ENCODE assay signal across 27 cellular contexts in genomic region chr15:80895091-80895490, GRCh38.
"Had no signal": no experiment of that assay in that cellular context is flagged by ENCODE, and none has a peak within 500 bp of the region (broad histone marks: within the 10 kb centered on the region; RNA-seq: fewer than 3 reads in every experiment).

No MANE protein-coding gene starts in this region.

- H3K36me3 ChIP-seq: heart right ventricle, neural progenitor cell, neutrophil, ovary had no signal

- H2AFZ ChIP-seq: hepatocyte, neural progenitor cell had no signal

- H3K79me2 ChIP-seq: hepatocyte had no signal

- H3K4me1 Mint-ChIP-seq: neural progenitor cell; stimulated activated naive B cell treated with anti-CD40 and anti-IgM and Interleukin-4, amounts not matched to agents 10 μg/mL and 1 μg/mL and 100 μg/mL, for 72 hours had no signal

- H3K4me1 ChIP-seq: neural progenitor cell, stomach, upper lobe of right lung had no signal

- H3K27me3 Mint-ChIP-seq: naive thymus-derived CD8-positive, alpha-beta T cell; stimulated activated naive B cell treated with anti-CD40 and anti-IgM and Interleukin-4, amounts not matched to agents 10 μg/mL and 1 μg/mL and 100 μg/mL, for 72 hours had no signal

- H3K27ac Mint-ChIP-seq: mesothelial cell of epicardium; nephron; neural progenitor cell; progenitor cell of endocrine pancreas; stimulated activated naive B cell treated with anti-CD40 and anti-IgM and Interleukin-4, amounts not matched to agents 10 μg/mL and 1 μg/mL and 100 μg/mL, for 72 hours had no signal

- H3K4me2 ChIP-seq: hepatocyte, neural progenitor cell had no signal

- DNase-seq: glutamatergic neuron; heart right ventricle; islet precursor cell; mesendoderm; naive thymus-derived CD8-positive, alpha-beta T cell; occipital lobe; ovary; stimulated activated CD4-positive, alpha-beta T cell treated with anti-CD3 and anti-CD28 coated beads, Interleukin-12 subunit alpha, Interleukin-12 subunit beta, amount 100 ng/mL, for 4 hours; stimulated activated CD4-positive, alpha-beta T cell treated with anti-CD3 and anti-CD28 coated beads, Interleukin-15, amount 100 ng/mL, for 24 hours; stimulated activated CD4-positive, alpha-beta T cell treated with anti-CD3 and anti-CD28 coated beads, Interleukin-2, amount 100 ng/mL, for 24 hours; stimulated activated CD4-positive, alpha-beta T cell treated with anti-CD3 and anti-CD28 coated beads, Interleukin-4, amount 100 ng/mL, for 1 hour; stimulated activated naive B cell treated with anti-CD40 and anti-IgM and Interleukin-4, amounts not matched to agents 10 μg/mL and 1 μg/mL and 100 μg/mL, for 72 hours; stimulated activated naive CD8-positive, alpha-beta T cell treated with anti-CD3 and anti-CD28 coated beads, Interleukin-15, Interleukin-2, amounts not matched to agents 100 U/mL and 50 U/mL, for 24 hours; stomach; testis; tibial artery; upper lobe of right lung had no signal

- H3K9me3 ChIP-seq: neutrophil, ovary, testis, tibial artery, upper lobe of right lung had no signal

- H3K9ac ChIP-seq: neural progenitor cell had no signal

- H3K27me3 ChIP-seq: heart right ventricle, hepatocyte, neural progenitor cell, neutrophil, ovary, stomach, testis, tibial artery, upper lobe of right lung had no signal

- H3K4me3 Mint-ChIP-seq: mesothelial cell of epicardium; naive thymus-derived CD8-positive, alpha-beta T cell; nephron; neural progenitor cell; stimulated activated naive B cell treated with anti-CD40 and anti-IgM and Interleukin-4, amounts not matched to agents 10 μg/mL and 1 μg/mL and 100 μg/mL, for 72 hours had no signal

- H3K4me3 ChIP-seq: heart right ventricle, hepatocyte, lung, neural progenitor cell, ovary, skin epidermis, stomach, testis, tibial artery, upper lobe of right lung had no signal

- ATAC-seq: left lobe of liver; naive thymus-derived CD8-positive, alpha-beta T cell; sciatic nerve; stimulated activated naive B cell treated with anti-CD40 and anti-IgM and Interleukin-4, amounts not matched to agents 10 μg/mL and 1 μg/mL and 100 μg/mL, for 72 hours; stimulated activated naive CD8-positive, alpha-beta T cell treated with anti-CD3 and anti-CD28 coated beads, Interleukin-15, Interleukin-2, amounts not matched to agents 100 U/mL and 50 U/mL, for 24 hours; upper lobe of right lung had no signal

- H3K27ac ChIP-seq: heart right ventricle, hepatocyte, neural progenitor cell, neutrophil, ovary, skin epidermis, stomach, testis, tibial artery, upper lobe of right lung had no signal
